ENCODE assay signal across 16 cellular contexts in the genomic region with DNA sequence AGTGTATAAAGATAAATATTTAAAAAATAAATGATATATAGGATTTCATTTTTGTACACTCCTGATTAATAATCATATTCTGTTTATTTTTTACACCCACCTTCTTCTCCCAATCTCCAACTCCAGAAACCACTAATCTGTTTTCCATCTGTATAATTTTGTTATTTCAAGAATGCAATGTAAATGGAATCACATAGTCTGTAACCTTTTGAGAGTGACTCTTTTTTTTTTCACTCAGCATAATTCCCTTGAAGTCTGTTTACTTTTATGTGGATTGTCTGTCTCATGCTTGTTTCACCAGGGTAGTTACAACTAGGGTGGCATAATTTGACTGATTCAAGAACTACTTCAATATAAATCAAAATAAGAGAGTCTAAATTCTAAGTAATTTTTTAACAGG. TPM values are rescaled to one million over a fixed set of nuclear protein-coding genes. Genes with fewer than 3 reads are reported as not detected.
DNase-seq lines count a peak whose midpoint lies in the region; ATAC-seq, FAIRE-seq and TF ChIP-seq lines count a peak whose summit lies in the region.
"Had no signal": no experiment of that assay in that cellular context is flagged by ENCODE, and none has a peak within 500 bp of the region (broad histone marks: within the 10 kb centered on the region; RNA-seq: fewer than 3 reads in every experiment).

No MANE protein-coding gene starts in this region.

- no peak overlapping the region for H2BK15ac ChIP-seq in IMR-90 (ENCODE audit: low read depth, low read length)

- H3K27me3 ChIP-seq in IMR-90 (ENCODE audit: control insufficient read depth, insufficient read depth, low read length), result no peaks in the 10 kb centered on the region
- H3K27me3 ChIP-seq in pancreas, result no peaks in the 10 kb centered on the region
- H3K27me3 ChIP-seq: BLaER1 had no signal

- H4K91ac ChIP-seq in IMR-90 (ENCODE audit: insufficient read depth, low read depth, low read length), result no peak overlapping the region

- TF ChIP-seq POLR2A in IMR-90 (IDR thresholded peaks at IDR 0.05; ENCODE audit: low read depth, low read length), result no peak

- BruUV-seq in IMR-90 (replicated peaks; lab: Mats Ljungman, UMichigan), result no TSS peak

- H3K27me3 Mint-ChIP-seq in natural killer cell treated with Interleukin-12 subunit alpha and Interleukin-12 subunit beta and Interleukin-15 and Interleukin-18, amount 100 ng/mL, for 72 hours, result no peaks in the 10 kb centered on the region

- POLR2A ChIA-PET in IMR-90 (lab: Charles Lee; ENCODE audit: unreplicated experiment), result no interaction called here

- no peak; the same call in 1 of the 2 replicates for ATAC-seq in IMR-90 (ENCODE audit: low read depth)
- ATAC-seq in pancreas, result no peak
- no peak for ATAC-seq in natural killer cell treated with Interleukin-12 subunit alpha and Interleukin-12 subunit beta and Interleukin-15 and Interleukin-18, amount 100 ng/mL, for 72 hours
- ATAC-seq: GM12878, GM23338 had no signal

- H3K9me3 ChIP-seq in IMR-90 (ENCODE audit: control insufficient read depth, insufficient read depth, low read length) (peaks cover 4% of the 10 kb centered on the region), kidney (ENCODE audit: control insufficient read depth in 1 of 2, low read length in 2 of 2) (no peaks in the 10 kb centered on the region), pancreas (no peaks in the 10 kb centered on the region)
- H3K9me3 ChIP-seq: BLaER1 had no signal

- no peaks in the 10 kb centered on the region for H3K36me3 ChIP-seq in IMR-90 (ENCODE audit: control insufficient read depth, insufficient read depth, low read length)
- no peaks in the 10 kb centered on the region for H3K36me3 ChIP-seq in kidney (ENCODE audit: control insufficient read depth in 1 of 2, insufficient read depth in 2 of 2, low read length in 2 of 2)
- no peaks in the 10 kb centered on the region for H3K36me3 ChIP-seq in pancreas
- H3K36me3 ChIP-seq: BLaER1 had no signal

- H3K18ac ChIP-seq in IMR-90 (ENCODE audit: low read depth, low read length), result no peak overlapping the region

- dilution Hi-C loops in IMR-90 (cut with HindIII; ENCODE audit: low sequenced_read_pairs, unreplicated experiment), result no loop called here

- TF ChIP-seq CTCF in IMR-90 (conservative IDR thresholded peaks at IDR 0.05; ENCODE audit: low read depth, low read length) (no peak), kidney (IDR thresholded peaks at IDR 0.05; ENCODE audit: borderline replicate concordance, extremely low read depth, insufficient read depth) (no peak), pancreas (IDR thresholded peaks at IDR 0.05) (no peak)

- H4K8ac ChIP-seq in IMR-90 (ENCODE audit: low read depth in 2 of 2, low read length in 2 of 2), result no peak overlapping the region

- no peaks in the 10 kb centered on the region for H4K20me1 ChIP-seq in IMR-90 (ENCODE audit: insufficient read depth, low read length)
- H4K20me1 ChIP-seq: BLaER1 had no signal

- no peak for TF ChIP-seq RAD21 in IMR-90 (IDR thresholded peaks at IDR 0.05; ENCODE audit: low read length)

- no peak overlapping the region for H3K4me3 Mint-ChIP-seq in natural killer cell treated with Interleukin-12 subunit alpha and Interleukin-12 subunit beta and Interleukin-15 and Interleukin-18, amount 100 ng/mL, for 72 hours
- H3K4me3 Mint-ChIP-seq: CD8-positive, alpha-beta memory T cell; GM23338 had no signal

- H3K4me3 ChIP-seq in IMR-90 (ENCODE audit: insufficient read depth, low read depth, low read length) (no peak overlapping the region), kidney (ENCODE audit: low read length in 2 of 2) (no peak overlapping the region), pancreas (no peak overlapping the region)
- H3K4me3 ChIP-seq: BLaER1, GM12878, GM23338 had no signal

- H3K27ac ChIP-seq in IMR-90 (ENCODE audit: insufficient read depth, low read length) (no peak overlapping the region), kidney (ENCODE audit: low read depth in 2 of 2, low read length in 2 of 2) (no peak overlapping the region), pancreas (no peak overlapping the region)
- H3K27ac ChIP-seq: BLaER1 had no signal

- no peak overlapping the region for H3K14ac ChIP-seq in IMR-90 (replicated peaks; ENCODE audit: low read depth, low read length)

- no peak overlapping the region for H2BK120ac ChIP-seq in IMR-90 (ENCODE audit: low read depth, low read length)

- DNase-seq in IMR-90 (peak; percentile 27), amniotic epithelial cell (ENCODE audit: low read depth) (peak; percentile 64), kidney (no peak), pancreas (no peak), NCI-H1930 (lab: John Stamatoyannopoulos, UW) (no peak)
- no peak for DNase-seq in stimulated activated CD4-positive, alpha-beta T cell treated with anti-CD3 and anti-CD28 coated beads, Interleukin-15, amount 100 ng/mL, for 24 hours
- no peak for DNase-seq in natural killer cell treated with Interleukin-12 subunit alpha and Interleukin-12 subunit beta and Interleukin-15 and Interleukin-18, amount 100 ng/mL, for 72 hours (ENCODE audit: low spot score)
- DNase-seq: AML-193; CD8-positive, alpha-beta memory T cell; DMS79; H7 had no signal

- no peaks in the 10 kb centered on the region for H3K4me1 Mint-ChIP-seq in natural killer cell treated with Interleukin-12 subunit alpha and Interleukin-12 subunit beta and Interleukin-15 and Interleukin-18, amount 100 ng/mL, for 72 hours (ENCODE audit: low read depth in 2 of 2)
- H3K4me1 Mint-ChIP-seq: CD8-positive, alpha-beta memory T cell; GM23338 had no signal

- H3K27ac Mint-ChIP-seq in natural killer cell treated with Interleukin-12 subunit alpha and Interleukin-12 subunit beta and Interleukin-15 and Interleukin-18, amount 100 ng/mL, for 72 hours, result no peak overlapping the region
- H3K27ac Mint-ChIP-seq: CD8-positive, alpha-beta memory T cell; GM23338 had no signal

- no peaks in the 10 kb centered on the region for H3K36me3 Mint-ChIP-seq in natural killer cell treated with Interleukin-12 subunit alpha and Interleukin-12 subunit beta and Interleukin-15 and Interleukin-18, amount 100 ng/mL, for 72 hours

- intact Hi-C loops in IMR-90 (cut with micrococcal nuclease) (no loop called here), kidney (cut with DNase I) (loop anchor here (5.0 kb wide), 1 partner anchor 50 kb away; a partner anchor contains a TSS), pancreas (cut with DNase I) (loop anchor here in 1 of 3 donors (10.0 kb wide), 1 partner anchor 47 kb away; a partner anchor contains a TSS)

- H3K4me2 ChIP-seq in IMR-90 (ENCODE audit: low read depth, low read length), result no peak overlapping the region
- H3K4me2 ChIP-seq: BLaER1, GM23338 had no signal

- peaks cover 12% of the 10 kb centered on the region for H3K4me1 ChIP-seq in IMR-90 (ENCODE audit: control insufficient read depth, insufficient read depth, low read length)
- no peaks in the 10 kb centered on the region for H3K4me1 ChIP-seq in kidney (ENCODE audit: control insufficient read depth in 1 of 2, insufficient read depth in 1 of 2, low read depth in 1 of 2, low read length in 2 of 2)
- H3K4me1 ChIP-seq in pancreas, result no peaks in the 10 kb centered on the region
- H3K4me1 ChIP-seq: BLaER1 had no signal

- no peaks in the 10 kb centered on the region for H3K9me1 ChIP-seq in IMR-90 (ENCODE audit: insufficient read depth, low read length)

- CTCF ChIA-PET in IMR-90 (lab: Yijun Ruan, JAX), result no interaction called here

- in situ Hi-C loops in IMR-90 (cut with MboI; ENCODE audit: low sequenced_read_pairs), result loop anchor here (25.0 kb wide), 1 partner anchor 670 kb away; a partner anchor contains a TSS

- no peak overlapping the region for H3K23ac ChIP-seq in IMR-90 (ENCODE audit: low read depth, low read length)

- no peak overlapping the region for H3K56ac ChIP-seq in IMR-90 (ENCODE audit: extremely low read depth, insufficient read depth, low read length)

- no peak overlapping the region for H2BK20ac ChIP-seq in IMR-90 (ENCODE audit: low read depth, low read length)

- H3K9ac ChIP-seq in IMR-90 (ENCODE audit: low read depth, low read length), result no peak overlapping the region
- H3K9ac ChIP-seq in kidney (ENCODE audit: low read length in 2 of 2), result no peak overlapping the region
- H3K9ac ChIP-seq: BLaER1 had no signal

- FAIRE-seq in kidney (lab: Jason Lieb, UNC), result peak; percentile 3
- FAIRE-seq in pancreas (lab: Jason Lieb, UNC), result peak; percentile 47
- FAIRE-seq: GM12878, GM18507 had no signal

- H3K9me3 Mint-ChIP-seq in natural killer cell treated with Interleukin-12 subunit alpha and Interleukin-12 subunit beta and Interleukin-15 and Interleukin-18, amount 100 ng/mL, for 72 hours, result no peaks in the 10 kb centered on the region
- H3K9me3 Mint-ChIP-seq: CD8-positive, alpha-beta memory T cell; GM23338 had no signal

- no peak overlapping the region for H2AK9ac ChIP-seq in IMR-90 (replicated peaks; ENCODE audit: low read depth, low read length, poor library complexity)

- no peaks in the 10 kb centered on the region for H3K79me1 ChIP-seq in IMR-90 (ENCODE audit: low read depth in 1 of 2, low read length in 2 of 2)

- no peak overlapping the region for H3K4ac ChIP-seq in IMR-90 (ENCODE audit: low read depth, low read length)

- H2AK5ac ChIP-seq in IMR-90 (ENCODE audit: low read depth, low read length), result no peak overlapping the region

- H2BK5ac ChIP-seq in IMR-90 (ENCODE audit: low read depth, low read length, poor library complexity, severe bottlenecking), result no peak overlapping the region

- H2AFZ ChIP-seq in IMR-90 (replicated peaks; ENCODE audit: low read length, poor library complexity), result no peak overlapping the region
- H2AFZ ChIP-seq: GM23338 had no signal

- no peak overlapping the region for H4K5ac ChIP-seq in IMR-90 (ENCODE audit: low read depth, low read length)

TF ChIP-seq in IMR-90, 13 proteins besides CTCF, POLR2A, EP300 and RAD21 (continues in another document):
- TF ChIP-seq FOS (IDR thresholded peaks at IDR 0.05; ENCODE audit: low read depth, low read length), result no peak

RNA-seq across cellular contexts. Expression of a gene that starts 19.6 kb away (rescaled TPM):
- 64.2 and 103 TPM in 2 replicates for total RNA-seq in IMR-90 (2012; rRNA removed)
- polyA plus RNA-seq in IMR-90 (2012; rRNA removed), result 39.7 and 50.4 TPM in 2 replicates
- polyA plus RNA-seq in IMR-90 (2012; cell fraction: cytosol; rRNA removed), result 24.2 and 24.8 TPM in 2 replicates
- polyA plus RNA-seq in IMR-90 (2012; cell fraction: nucleus; rRNA removed; ENCODE audit: low replicate concordance), result 10.2 and 33.8 TPM in 2 replicates
- 76.2 TPM for total RNA-seq in kidney
- 46.5 TPM for polyA plus RNA-seq in kidney (ENCODE audit: insufficient read depth, low read depth, low replicate concordance)
- 10 to 100 TPM; 13.0 to 37.4 (median 22.6) TPM for total RNA-seq in pancreas
- 10 to 100 TPM in 1 of 2 donors, 1 to 10 TPM in 1; 8.9 to 27.2 TPM for polyA plus RNA-seq in pancreas
- 10 to 100 TPM; 21.9 to 25.5 TPM for total RNA-seq in natural killer cell treated with Interleukin-12 subunit alpha and Interleukin-12 subunit beta and Interleukin-15 and Interleukin-18, amount 100 ng/mL, for 72 hours

RNA-seq across cellular contexts. Expression of a gene that starts 50.0 kb away (rescaled TPM):
- total RNA-seq in IMR-90 (2012; rRNA removed) (0.90 and 1.9 TPM in 2 replicates), kidney (94.0 TPM), pancreas (10 to 100 TPM in 2 of 6 donors, 1 to 10 TPM in 3, under 1 TPM in 1; 0.79 to 48.3 (median 3.9) TPM)
- polyA plus RNA-seq in IMR-90 (2012; rRNA removed) (2.6 and 3.0 TPM in 2 replicates), kidney (ENCODE audit: insufficient read depth, low read depth, low replicate concordance) (10.3 TPM), pancreas (1 to 10 TPM; 2.6 to 5.2 TPM)
- 1.9 and 11.6 TPM in 2 replicates for polyA plus RNA-seq in IMR-90 (2012; cell fraction: cytosol; rRNA removed)
- polyA plus RNA-seq in IMR-90 (2012; cell fraction: nucleus; rRNA removed; ENCODE audit: low replicate concordance), result 3.8 and 4.0 TPM in 2 replicates
- not detected for total RNA-seq in natural killer cell treated with Interleukin-12 subunit alpha and Interleukin-12 subunit beta and Interleukin-15 and Interleukin-18, amount 100 ng/mL, for 72 hours
- total RNA-seq: CD8-positive, alpha-beta memory T cell; G401; GM12878; H7 had no signal
- polyA plus RNA-seq: CD8-positive, alpha-beta memory T cell had no signal

Comparison
In these comparisons a context has a peak if more than half of its experiments do, and no peak if none do; other contexts are left out.
1. DNase-seq: peak in IMR-90 (single experiment) and amniotic epithelial cell (single experiment); none in kidney (single experiment), pancreas (0 of 6), NCI-H1930 (0 of 2), stimulated activated CD4-positive, alpha-beta T cell treated with anti-CD3 and anti-CD28 coated beads, Interleukin-15, amount 100 ng/mL, for 24 hours (single experiment) and natural killer cell treated with Interleukin-12 subunit alpha and Interleukin-12 subunit beta and Interleukin-15 and Interleukin-18, amount 100 ng/mL, for 72 hours (single experiment).